Comparison of ENCODE assay signal across 10 cellular contexts in the genomic region with DNA sequence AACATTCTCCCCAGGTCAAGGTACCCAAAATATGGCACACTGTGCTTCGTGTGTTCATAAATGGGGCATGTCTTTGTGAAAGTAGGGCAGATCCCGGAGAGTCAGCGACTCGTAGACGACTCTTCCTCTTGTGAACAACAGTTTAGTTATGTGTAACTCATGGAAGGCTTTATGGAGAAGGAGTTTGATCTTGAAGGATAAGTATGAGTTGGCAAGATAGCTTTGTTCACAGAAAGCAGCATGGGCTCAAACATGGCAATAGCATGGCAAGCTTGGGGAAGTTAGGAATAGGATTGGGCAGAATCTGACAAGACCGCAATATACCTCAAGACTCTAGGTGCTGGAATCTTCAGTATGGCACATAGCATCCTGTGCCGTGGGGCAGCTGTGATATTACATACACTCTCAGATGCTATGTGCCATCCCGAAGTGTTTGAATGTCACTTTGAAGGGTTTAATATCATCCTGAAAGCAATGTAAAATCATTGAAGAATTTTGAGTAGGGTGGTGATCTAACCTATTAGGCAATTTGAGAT. TPM values are rescaled to one million over a fixed set of nuclear protein-coding genes. Genes with fewer than 3 reads are reported as not detected.
A peak's percentile ranks its signal among the peaks of the same experiment; 100 is the strongest.
DNase-seq lines count a peak whose midpoint lies in the region; ATAC-seq and TF ChIP-seq lines count a peak whose summit lies in the region.
"Not testable (repeated sequence)": the region's sequence is repeated elsewhere in the genome, so short reads cannot be mapped to it uniquely, and the experiment has no call there.
"Had no signal": no experiment of that assay in that cellular context is flagged by ENCODE, and none has a peak within 500 bp of the region (broad histone marks: within the 10 kb centered on the region; RNA-seq: fewer than 3 reads in every experiment).

No MANE protein-coding gene starts in this region.

- not testable (repeated sequence) for H3F3A ChIP-seq in PC-3 (ENCODE audit: low read length, unreplicated experiment); neural progenitor cell (ENCODE audit: low read depth)

- not testable (repeated sequence) for H3K4me1 ChIP-seq in PC-3 (ENCODE audit: insufficient read depth, low read length); hepatocyte (ENCODE audit: insufficient read depth); neural progenitor cell

- H3K4me2 ChIP-seq in PC-3 (ENCODE audit: low read length): peak overlapping the region; percentile 61
- peak overlapping the region; percentile 12 for H3K4me2 ChIP-seq in hepatocyte
- H3K4me2 ChIP-seq in neural progenitor cell: not testable (repeated sequence)

- H4K20me1 ChIP-seq in PC-3 (ENCODE audit: low read length); hepatocyte (ENCODE audit: insufficient read depth, poor library complexity, severe bottlenecking); neural progenitor cell (ENCODE audit: low read depth): not testable (repeated sequence)

- not testable (repeated sequence) for BruUV-seq in PC-3 (replicated peaks; lab: Mats Ljungman, UMichigan)

- H2AFZ ChIP-seq in PC-3 (ENCODE audit: low read length) (peak overlapping the region; percentile 73), neural progenitor cell (replicated peaks) (peak overlapping the region; percentile 86)
- H2AFZ ChIP-seq in hepatocyte: not testable (repeated sequence)

- not testable (repeated sequence) for H3K9me3 Mint-ChIP-seq in HFFc6; WTC11; central memory CD8-positive, alpha-beta T cell; neural progenitor cell

- intact Hi-C loops in PC-3 (cut with micrococcal nuclease): loop anchor here (1.0 to 10.0 kb wide), 3 partner anchors 48 to 175 kb away; no protein-coding TSS in a partner anchor

- peak; percentile 34 for ATAC-seq in PC-3
- ATAC-seq in WTC11; central memory CD8-positive, alpha-beta T cell (replicated peaks; ENCODE audit: extremely low read depth, poor library complexity, severe bottlenecking): not testable (repeated sequence)

- H3K4me1 Mint-ChIP-seq in HFFc6 (ENCODE audit: low read depth); WTC11; central memory CD8-positive, alpha-beta T cell; neural progenitor cell: not testable (repeated sequence)

- H3K4me3 Mint-ChIP-seq in HFFc6: peak overlapping the region; percentile 43
- peak overlapping the region; percentile 47; the same call in 1 of the 2 replicates for H3K4me3 Mint-ChIP-seq in WTC11
- peak overlapping the region; percentile 33 for H3K4me3 Mint-ChIP-seq in central memory CD8-positive, alpha-beta T cell
- not testable (repeated sequence) for H3K4me3 Mint-ChIP-seq in neural progenitor cell

- H3K4me3 ChIP-seq in PC-3 (ENCODE audit: low read length): peak overlapping the region; percentile 34; the same call in 1 of the 2 replicates
- not testable (repeated sequence) for H3K4me3 ChIP-seq in hepatocyte, neural progenitor cell

- POLR2A ChIA-PET in PC-3 (lab: Charles Lee; ENCODE audit: unreplicated experiment): not testable (repeated sequence)
- POLR2A ChIA-PET in WTC11 (lab: Charles Lee): interaction anchor here (0.7 kb wide), 1 partner anchor 64 kb away, joined by 3 read pairs; no protein-coding TSS in a partner anchor

- WGBS in hepatocyte (ENCODE audit: low lambda C conversion rate, missing lambda C conversion rate): 65% methylated on average over 6 of the region's 8 CpGs

- H3K9me2 ChIP-seq in PC-3 (replicated peaks; ENCODE audit: low read length); hepatocyte (replicated peaks; ENCODE audit: insufficient read depth): not testable (repeated sequence)

- peaks cover 11% of the 10 kb centered on the region for H3K27me3 Mint-ChIP-seq in HFFc6 (ENCODE audit: insufficient read depth)
- H3K27me3 Mint-ChIP-seq in WTC11 (ENCODE audit: low read depth); central memory CD8-positive, alpha-beta T cell; neural progenitor cell (ENCODE audit: insufficient read depth, low read depth): not testable (repeated sequence)

- not testable (repeated sequence) for H3K36me3 Mint-ChIP-seq in HFFc6 (ENCODE audit: low read depth); WTC11; central memory CD8-positive, alpha-beta T cell (ENCODE audit: insufficient read depth); neural progenitor cell

- not testable (repeated sequence) for H3K36me3 ChIP-seq in PC-3 (ENCODE audit: low read depth, low read length); hepatocyte (replicated peaks; ENCODE audit: insufficient read depth, low read depth); neural progenitor cell

- H3K27me3 ChIP-seq in PC-3 (ENCODE audit: low read length); hepatocyte; neural progenitor cell: not testable (repeated sequence)

- H3K27ac ChIP-seq in PC-3 (ENCODE audit: low read length); hepatocyte; neural progenitor cell: not testable (repeated sequence)

- not testable (repeated sequence) for H3K27ac Mint-ChIP-seq in HFFc6; WTC11; central memory CD8-positive, alpha-beta T cell (ENCODE audit: low read depth); neural progenitor cell

- peak; percentile 67 for DNase-seq in DMS114 treated with DMSO at 0.1 percent for 48 hours (lab: John Stamatoyannopoulos, UW; ENCODE audit: unreplicated experiment)
- not testable (repeated sequence) for DNase-seq in HFFc6; PC-3; WTC11 (ENCODE audit: low spot score); central memory CD8-positive, alpha-beta T cell (ENCODE audit: low spot score in 2 of 2); hepatocyte (ENCODE audit: low spot score); neural progenitor cell (ENCODE audit: low spot score)

- not testable (repeated sequence) for H3K9me3 ChIP-seq in PC-3 (ENCODE audit: low read length); hepatocyte (ENCODE audit: low read depth); neural progenitor cell (ENCODE audit: low read depth)

- not testable (repeated sequence) for H3K79me2 ChIP-seq in PC-3 (ENCODE audit: low read length); hepatocyte; neural progenitor cell (ENCODE audit: low read depth)

- CTCF ChIA-PET in PC-3 (lab: Charles Lee): interaction anchor here (0.6 kb wide), 2 partner anchors 79 to 171 kb away, joined by 3 to 16 read pairs; no protein-coding TSS in a partner anchor
- CTCF ChIA-PET in WTC11 (lab: Charles Lee): interaction anchor here (0.6 to 1.3 kb wide), 6 partner anchors 56 to 554 kb away, joined by 3 to 9 read pairs (median 4); no protein-coding TSS in a partner anchor

- not testable (repeated sequence) for H3K9ac ChIP-seq in PC-3 (ENCODE audit: low read length); neural progenitor cell

- TF ChIP-seq CTCF in HFFc6 (IDR thresholded peaks at IDR 0.05) (peak; percentile 2; the same call in 1 of the 2 replicates), PC-3 (conservative IDR thresholded peaks at IDR 0.05; ENCODE audit: low read depth, low read length) (0 out of 2 replicates have a peak, but pooled peaks have one; percentile 2)
- not testable (repeated sequence) for TF ChIP-seq CTCF in WTC11 (IDR thresholded peaks at IDR 0.05); hepatocyte (IDR thresholded peaks at IDR 0.05; ENCODE audit: poor library complexity); neural progenitor cell (IDR thresholded peaks at IDR 0.05)

RNA-seq across cellular contexts. Expression of a gene that starts 16.9 kb away (rescaled TPM):
- not detected for total RNA-seq in HFFc6 (2021; fragmentation: NEBNext Ultra II Directional; extraction: Animal tissue kit (Norgen Biotek cat#: 25700))
- total RNA-seq in PC-3 (2014; rRNA removed) (not detected in 2 replicates), WTC11 (2021) (0.11 to 0.32 TPM (median 0.11 TPM) in 3 replicates), hepatocyte (0.17 and 2.2 TPM in 2 replicates), neural progenitor cell (ENCODE audit: low replicate concordance) (not detected in 2 replicates)
- polyA plus RNA-seq in hepatocyte: 0.31 and 0.80 TPM in 2 replicates
- total RNA-seq: HT-29, M059J had no signal
- polyA plus RNA-seq: BJ had no signal

RNA-seq across cellular contexts. Expression of a gene that starts 42.2 kb away (rescaled TPM):
- under 1 TPM; 0.10 to 0.45 (median 0.19) TPM for total RNA-seq in HFFc6 (2021; fragmentation: NEBNext Ultra II Directional; extraction: Animal tissue kit (Norgen Biotek cat#: 25700))
- total RNA-seq in PC-3 (2014; rRNA removed) (3.8 and 4.3 TPM in 2 replicates), WTC11 (2021) (0.16 to 0.22 TPM in 2 of 3 replicates, not detected in the other), hepatocyte (0.50 and 1.1 TPM in 2 replicates), neural progenitor cell (ENCODE audit: low replicate concordance) (0.09 TPM in 1 of 2 replicates, not detected in the other)
- polyA plus RNA-seq in hepatocyte: 0.41 and 13.2 TPM in 2 replicates
